Comparison of ENCODE assay signal across 18 cellular contexts in the genomic region with DNA sequence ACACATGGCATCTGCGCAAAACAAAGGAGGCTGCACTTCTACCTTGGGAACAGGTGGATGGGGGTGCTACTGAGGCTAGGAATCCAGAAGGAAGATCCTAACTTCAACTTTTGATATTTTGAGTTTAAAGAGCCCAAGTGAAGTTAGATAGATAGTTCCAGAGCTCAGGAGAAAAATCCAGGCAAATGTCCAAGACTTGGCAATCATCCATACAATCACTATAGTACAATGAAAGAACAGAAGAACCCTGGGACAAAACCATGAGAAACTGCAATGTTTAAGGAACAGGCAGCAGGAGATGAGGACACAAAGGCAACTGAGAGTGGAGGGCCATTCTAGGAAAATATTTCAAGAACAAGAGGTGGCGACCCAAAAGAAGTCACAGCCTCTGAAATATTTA. TPM values are rescaled to one million over a fixed set of nuclear protein-coding genes. Genes with fewer than 3 reads are reported as not detected.
DNase-seq lines count a peak whose midpoint lies in the region; ATAC-seq, FAIRE-seq and TF ChIP-seq lines count a peak whose summit lies in the region.
"Had no signal": no experiment of that assay in that cellular context is flagged by ENCODE, and none has a peak within 500 bp of the region (broad histone marks: within the 10 kb centered on the region; RNA-seq: fewer than 3 reads in every experiment).

No MANE protein-coding gene starts in this region.

- H3K9me3 ChIP-seq in fibroblast of lung (ENCODE audit: control insufficient read depth, insufficient read depth, low read depth, low read length) (no peaks in the 10 kb centered on the region), body of pancreas (no peaks in the 10 kb centered on the region)

- intact Hi-C loops in body of pancreas (cut with DNase I) = no loop called here

- no peak for TF ChIP-seq POLR2A in body of pancreas (IDR thresholded peaks at IDR 0.05)

- no peaks in the 10 kb centered on the region; the same call in 1 of the 3 replicates for H3K9me3 Mint-ChIP-seq in GM23338
- H3K9me3 Mint-ChIP-seq: HFFc6 had no signal

- WGBS in body of pancreas, 2 donors = 90 to 92% methylated on average over 2 of the region's 2 CpGs

- DNase-seq in GM23338 (ENCODE audit: low spot score) (peak; percentile 5), astrocyte of the spinal cord (ENCODE audit: low read depth, low spot score) (peak; percentile 19), fibroblast of lung (ENCODE audit: low read depth in 2 of 2) (peak; percentile 6 to 12), lung microvascular endothelial cell (ENCODE audit: low read depth in 2 of 2) (peak; percentile 33 to 41), body of pancreas (no peak), GM19239 (ENCODE audit: insufficient read length, low spot score) (no peak)
- DNase-seq: ACHN; CD4-positive, CD25-positive, alpha-beta regulatory T cell; DMS 273 treated with DMSO at 0.1 percent for 48 hours; GOT3; HCEC 1CT; HFFc6 had no signal

- H3K27ac ChIP-seq in GM23338 (ENCODE audit: low read depth) (no peak overlapping the region), fibroblast of lung (ENCODE audit: insufficient read depth, low read length) (no peak overlapping the region), body of pancreas (no peak overlapping the region)
- H3K27ac ChIP-seq: BLaER1 treated with 17β-estradiol and CSF1 and Interleukin-3, amounts not matched to agents 10 nM and 100 nM had no signal

- no peaks in the 10 kb centered on the region for H3F3A ChIP-seq in GM23338 (replicated peaks; ENCODE audit: low read depth)

- H3K4me2 ChIP-seq in GM23338 (no peak overlapping the region), fibroblast of lung (ENCODE audit: extremely low read depth, insufficient read depth, low read length) (no peak overlapping the region)
- H3K4me2 ChIP-seq: BLaER1 treated with 17β-estradiol and CSF1 and Interleukin-3, amounts not matched to agents 10 nM and 100 nM had no signal

- no peaks in the 10 kb centered on the region for H3K36me3 Mint-ChIP-seq in GM23338 (ENCODE audit: low read depth)
- H3K36me3 Mint-ChIP-seq: IgD-negative memory B cell had no signal

- H3K4me1 Mint-ChIP-seq in GM23338 = peaks cover 24% of the 10 kb centered on the region; the same call in 2 of the 3 replicates

- 0 out of 2 replicates have a peak, but pooled peaks cover 2% of the 10 kb centered on the region for H3K9me2 ChIP-seq in GM23338 (ENCODE audit: insufficient read depth)

- FAIRE-seq in GM19239 (lab: Jason Lieb, UNC) = no peak
- FAIRE-seq: GM12878, GM18507 had no signal

- no peak overlapping the region for H3K4me3 Mint-ChIP-seq in GM23338
- H3K4me3 Mint-ChIP-seq: CD4-positive, CD25-positive, alpha-beta regulatory T cell; HFFc6; IgD-negative memory B cell had no signal

- H4K20me1 ChIP-seq in GM23338 (replicated peaks; ENCODE audit: insufficient read depth) = no peaks in the 10 kb centered on the region; the same call in 1 of the 2 replicates
- H4K20me1 ChIP-seq in fibroblast of lung (ENCODE audit: control insufficient read depth, extremely low read depth, insufficient read depth, low read length) = no peaks in the 10 kb centered on the region

- no peak overlapping the region for H2AFZ ChIP-seq in GM23338
- H2AFZ ChIP-seq in fibroblast of lung (ENCODE audit: low read length) = no peak overlapping the region

- H3K79me2 ChIP-seq in GM23338 (replicated peaks; ENCODE audit: insufficient read depth) (0 out of 2 replicates have a peak, but pooled peaks cover 6% of the 10 kb centered on the region), fibroblast of lung (ENCODE audit: control insufficient read depth, insufficient read depth, low read length) (no peaks in the 10 kb centered on the region)

- H3K36me3 ChIP-seq in GM23338 (ENCODE audit: insufficient read depth) = no peaks in the 10 kb centered on the region; the same call in 1 of the 2 replicates
- H3K36me3 ChIP-seq in fibroblast of lung (ENCODE audit: control insufficient read depth, insufficient read depth, low read length) = no peaks in the 10 kb centered on the region
- no peaks in the 10 kb centered on the region for H3K36me3 ChIP-seq in body of pancreas (replicated peaks in 1 of 2; ENCODE audit: insufficient read depth in 1 of 2, low read depth in 2 of 2)

- no peaks in the 10 kb centered on the region for H3K27me3 Mint-ChIP-seq in GM23338 (ENCODE audit: insufficient read depth, low read depth, poor library complexity)
- H3K27me3 Mint-ChIP-seq: CD4-positive, CD25-positive, alpha-beta regulatory T cell; IgD-negative memory B cell had no signal

- no peak overlapping the region for H3K27ac Mint-ChIP-seq in GM23338
- H3K27ac Mint-ChIP-seq: CD4-positive, CD25-positive, alpha-beta regulatory T cell; HFFc6; IgD-negative memory B cell had no signal

- ATAC-seq in GM23338 (no peak), HG03565 (IDR thresholded peaks at IDR 0.05; ENCODE audit: unreplicated experiment) (no peak), body of pancreas (no peak), HG03442 (IDR thresholded peaks at IDR 0.05; ENCODE audit: unreplicated experiment) (no peak)
- ATAC-seq: GM12878 had no signal

- no peak overlapping the region for H3K9ac ChIP-seq in fibroblast of lung (ENCODE audit: insufficient read depth, low read length)
- H3K9ac ChIP-seq: BLaER1 treated with 17β-estradiol and CSF1 and Interleukin-3, amounts not matched to agents 10 nM and 100 nM had no signal

- no peaks in the 10 kb centered on the region for H3K27me3 ChIP-seq in GM23338 (ENCODE audit: insufficient read depth)
- no peaks in the 10 kb centered on the region for H3K27me3 ChIP-seq in fibroblast of lung (ENCODE audit: control insufficient read depth, insufficient read depth, low read length)
- H3K27me3 ChIP-seq in body of pancreas = no peaks in the 10 kb centered on the region
- H3K27me3 ChIP-seq: BLaER1 treated with 17β-estradiol and CSF1 and Interleukin-3, amounts not matched to agents 10 nM and 100 nM had no signal

- in situ Hi-C loops in astrocyte of the spinal cord (cut with HindIII; ENCODE audit: low sequenced_read_pairs) = no loop called here

- TF ChIP-seq CTCF in GM23338 (conservative IDR thresholded peaks at IDR 0.05; ENCODE audit: low read depth in 2 of 2) (no peak), astrocyte of the spinal cord (IDR thresholded peaks at IDR 0.05; ENCODE audit: low read depth, low read length) (no peak), fibroblast of lung (conservative IDR thresholded peaks at IDR 0.05 in 1 of 2, IDR thresholded peaks at IDR 0.05 in 1 of 2; ENCODE audit: low read depth in 1 of 2, low read length in 2 of 2) (no peak), body of pancreas (IDR thresholded peaks at IDR 0.05) (no peak)

- H3K4me1 ChIP-seq in GM23338 (ENCODE audit: insufficient read depth) (peaks cover 28% of the 10 kb centered on the region), fibroblast of lung (ENCODE audit: control insufficient read depth, extremely low read depth, insufficient read depth, low read length) (no peaks in the 10 kb centered on the region), body of pancreas (no peaks in the 10 kb centered on the region)

- H3K4me3 ChIP-seq in GM23338 (no peak overlapping the region), astrocyte of the spinal cord (ENCODE audit: low read depth, low read length) (no peak overlapping the region), fibroblast of lung (replicated peaks in 1 of 4; ENCODE audit: control extremely low read depth in 1 of 4, insufficient read depth in 1 of 4, low read depth in 3 of 4, low read length in 4 of 4) (no peak overlapping the region), body of pancreas (no peak overlapping the region)
- H3K4me3 ChIP-seq: BLaER1 treated with 17β-estradiol and CSF1 and Interleukin-3, amounts not matched to agents 10 nM and 100 nM; GM12878 had no signal

TF ChIP-seq in GM23338, 12 proteins besides CTCF, POLR2A, EP300 and RAD21 (continues in another document):
- no peak for TF ChIP-seq EZH2 (IDR thresholded peaks at IDR 0.05; ENCODE audit: low read depth, unreplicated experiment)
- TF ChIP-seq, protein P1, sequence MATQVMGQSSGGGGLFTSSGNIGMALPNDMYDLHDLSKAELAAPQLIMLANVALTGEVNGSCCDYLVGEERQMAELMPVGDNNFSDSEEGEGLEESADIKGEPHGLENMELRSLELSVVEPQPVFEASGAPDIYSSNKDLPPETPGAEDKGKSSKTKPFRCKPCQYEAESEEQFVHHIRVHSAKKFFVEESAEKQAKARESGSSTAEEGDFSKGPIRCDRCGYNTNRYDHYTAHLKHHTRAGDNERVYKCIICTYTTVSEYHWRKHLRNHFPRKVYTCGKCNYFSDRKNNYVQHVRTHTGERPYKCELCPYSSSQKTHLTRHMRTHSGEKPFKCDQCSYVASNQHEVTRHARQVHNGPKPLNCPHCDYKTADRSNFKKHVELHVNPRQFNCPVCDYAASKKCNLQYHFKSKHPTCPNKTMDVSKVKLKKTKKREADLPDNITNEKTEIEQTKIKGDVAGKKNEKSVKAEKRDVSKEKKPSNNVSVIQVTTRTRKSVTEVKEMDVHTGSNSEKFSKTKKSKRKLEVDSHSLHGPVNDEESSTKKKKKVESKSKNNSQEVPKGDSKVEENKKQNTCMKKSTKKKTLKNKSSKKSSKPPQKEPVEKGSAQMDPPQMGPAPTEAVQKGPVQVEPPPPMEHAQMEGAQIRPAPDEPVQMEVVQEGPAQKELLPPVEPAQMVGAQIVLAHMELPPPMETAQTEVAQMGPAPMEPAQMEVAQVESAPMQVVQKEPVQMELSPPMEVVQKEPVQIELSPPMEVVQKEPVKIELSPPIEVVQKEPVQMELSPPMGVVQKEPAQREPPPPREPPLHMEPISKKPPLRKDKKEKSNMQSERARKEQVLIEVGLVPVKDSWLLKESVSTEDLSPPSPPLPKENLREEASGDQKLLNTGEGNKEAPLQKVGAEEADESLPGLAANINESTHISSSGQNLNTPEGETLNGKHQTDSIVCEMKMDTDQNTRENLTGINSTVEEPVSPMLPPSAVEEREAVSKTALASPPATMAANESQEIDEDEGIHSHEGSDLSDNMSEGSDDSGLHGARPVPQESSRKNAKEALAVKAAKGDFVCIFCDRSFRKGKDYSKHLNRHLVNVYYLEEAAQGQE (IDR thresholded peaks at IDR 0.05; ENCODE audit: unreplicated experiment) = no peak

RNA-seq across cellular contexts. Expression of gene CDYL2, which starts 12.4 kb away (rescaled TPM):
- 4.3 and 4.5 TPM in 2 replicates for total RNA-seq in GM23338 (2014; rRNA removed; shearing (Covaris generic))
- 0.82 and 0.90 TPM in 2 replicates for polyA plus RNA-seq in GM23338 (2016; fragmentation: Nextera tagmentation; extraction: Ambion mirVana)
- total RNA-seq in fibroblast of lung = 2.1 and 3.5 TPM in 2 replicates
- polyA plus RNA-seq in fibroblast of lung = 1.0 and 1.1 TPM in 2 replicates
- 1.9 and 4.2 TPM in 2 replicates for polyA plus RNA-seq in fibroblast of lung (2012)
- 4.7 and 6.5 TPM in 2 replicates for polyA minus RNA-seq in fibroblast of lung (ENCODE audit: low replicate concordance)
- 20.3 and 29.0 TPM in 2 replicates for total RNA-seq in lung microvascular endothelial cell
- 1 to 10 TPM; 1.6 to 7.8 TPM for total RNA-seq in body of pancreas

Comparison
In these comparisons a context has a peak if more than half of its experiments do, and no peak if none do; other contexts are left out.
1. DNase-seq: peak in GM23338 (single experiment), astrocyte of the spinal cord (single experiment), fibroblast of lung (2 of 2) and lung microvascular endothelial cell (2 of 2); none in body of pancreas (0 of 4) and GM19239 (single experiment).